Comparison of ENCODE assay signal across 1 cellular context in the genomic region with DNA sequence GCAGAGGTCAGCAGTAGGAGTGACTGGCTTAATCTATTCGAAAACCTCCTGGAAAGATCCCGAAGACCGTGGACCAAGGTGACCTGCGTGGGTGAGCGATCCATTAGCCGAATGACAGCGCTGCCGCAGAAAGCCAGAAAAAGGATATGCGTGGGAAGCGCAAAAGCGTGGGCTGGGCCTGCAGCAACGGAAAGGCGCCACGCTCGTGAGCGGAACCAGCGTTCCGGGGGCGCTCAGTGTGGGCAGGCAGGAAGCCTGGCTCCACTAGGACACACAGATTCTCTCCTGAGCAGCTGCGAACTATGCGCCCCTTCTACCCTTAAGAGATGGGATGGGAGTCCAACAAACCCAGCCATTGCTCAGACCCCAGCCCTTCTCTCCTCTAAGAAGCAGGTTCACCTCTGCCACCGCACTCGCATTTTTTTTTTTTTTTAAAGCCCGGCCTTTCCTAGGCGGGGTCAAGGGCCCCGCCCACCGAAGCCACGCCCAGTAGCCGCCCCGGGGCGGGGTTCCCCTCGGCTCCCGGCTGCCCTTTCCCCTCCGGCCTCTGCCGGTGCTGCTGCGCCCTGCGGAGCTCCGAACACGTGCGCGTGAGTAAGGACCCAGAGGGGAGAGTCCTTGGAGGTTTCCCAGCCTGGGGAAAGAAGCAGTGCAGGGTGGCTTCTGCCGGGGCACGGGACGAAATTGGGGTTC.
TF ChIP-seq lines count a peak whose summit lies in the region.

No MANE protein-coding gene starts in this region.

TF ChIP-seq in HepG2, 621 proteins besides CTCF, POLR2A, EP300 and RAD21 (continued from another document and continues in another):
- TF ChIP-seq SSRP1 (CRISPR knock-in tag; IDR thresholded peaks at IDR 0.05) (no peak), NBN (conservative IDR thresholded peaks at IDR 0.05) (no peak), ARHGAP35 (CRISPR knock-in tag; IDR thresholded peaks at IDR 0.05; ENCODE audit: borderline replicate concordance) (no peak), RXRB (CRISPR knock-in tag; IDR thresholded peaks at IDR 0.05; ENCODE audit: borderline replicate concordance) (peak; percentile 46; the same call in 1 of the 2 replicates), KLF16 (CRISPR knock-in tag; IDR thresholded peaks at IDR 0.05) (peak in 1 of 2 experiments; percentile 77; a peak in 2 of 4 replicates), SMAD1 (CRISPR knock-in tag; IDR thresholded peaks at IDR 0.05; ENCODE audit: borderline replicate concordance, low read depth) (no peak), ZNF441 (CRISPR knock-in tag; IDR thresholded peaks at IDR 0.05; ENCODE audit: borderline replicate concordance) (peak; percentile 29; the same call in 1 of the 2 replicates), HOXD1 (CRISPR knock-in tag; IDR thresholded peaks at IDR 0.05) (no peak), SIX1 (CRISPR knock-in tag; IDR thresholded peaks at IDR 0.05; ENCODE audit: borderline replicate concordance) (peak; percentile 41; the same call in 1 of the 2 replicates), ZNF773 (CRISPR knock-in tag; IDR thresholded peaks at IDR 0.05; ENCODE audit: borderline replicate concordance) (no peak), REPIN1 (CRISPR knock-in tag; IDR thresholded peaks at IDR 0.05; ENCODE audit: borderline replicate concordance, low read depth) (peak; percentile 75), HNRNPUL1 (IDR thresholded peaks at IDR 0.05; ENCODE audit: low read depth, low read length) (no peak), CCAR2 (optimal IDR thresholded peaks at IDR 0.05; ENCODE audit: low read depth, low read length) (no peak), MEIS2 (CRISPR knock-in tag; IDR thresholded peaks at IDR 0.05) (no peak), FLYWCH1 (CRISPR knock-in tag; IDR thresholded peaks at IDR 0.05) (no peak), ZNF652 (CRISPR knock-in tag; IDR thresholded peaks at IDR 0.05; ENCODE audit: borderline replicate concordance, low read depth) (no peak), ZNF12 (CRISPR knock-in tag; IDR thresholded peaks at IDR 0.05) (0 out of 2 replicates have a peak, but pooled peaks have one; percentile 31), ZNF83 (CRISPR knock-in tag; IDR thresholded peaks at IDR 0.05; ENCODE audit: borderline replicate concordance) (no peak), NPAS2 (CRISPR knock-in tag; IDR thresholded peaks at IDR 0.05; ENCODE audit: borderline replicate concordance) (no peak)
- TF ChIP-seq, protein P1, sequence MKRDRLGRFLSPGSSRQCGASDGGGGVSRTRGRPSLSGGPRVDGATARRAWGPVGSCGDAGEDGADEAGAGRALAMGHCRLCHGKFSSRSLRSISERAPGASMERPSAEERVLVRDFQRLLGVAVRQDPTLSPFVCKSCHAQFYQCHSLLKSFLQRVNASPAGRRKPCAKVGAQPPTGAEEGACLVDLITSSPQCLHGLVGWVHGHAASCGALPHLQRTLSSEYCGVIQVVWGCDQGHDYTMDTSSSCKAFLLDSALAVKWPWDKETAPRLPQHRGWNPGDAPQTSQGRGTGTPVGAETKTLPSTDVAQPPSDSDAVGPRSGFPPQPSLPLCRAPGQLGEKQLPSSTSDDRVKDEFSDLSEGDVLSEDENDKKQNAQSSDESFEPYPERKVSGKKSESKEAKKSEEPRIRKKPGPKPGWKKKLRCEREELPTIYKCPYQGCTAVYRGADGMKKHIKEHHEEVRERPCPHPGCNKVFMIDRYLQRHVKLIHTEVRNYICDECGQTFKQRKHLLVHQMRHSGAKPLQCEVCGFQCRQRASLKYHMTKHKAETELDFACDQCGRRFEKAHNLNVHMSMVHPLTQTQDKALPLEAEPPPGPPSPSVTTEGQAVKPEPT (CRISPR knock-in tag; IDR thresholded peaks at IDR 0.05; ENCODE audit: low read depth): no peak
- TF ChIP-seq, protein P2, sequence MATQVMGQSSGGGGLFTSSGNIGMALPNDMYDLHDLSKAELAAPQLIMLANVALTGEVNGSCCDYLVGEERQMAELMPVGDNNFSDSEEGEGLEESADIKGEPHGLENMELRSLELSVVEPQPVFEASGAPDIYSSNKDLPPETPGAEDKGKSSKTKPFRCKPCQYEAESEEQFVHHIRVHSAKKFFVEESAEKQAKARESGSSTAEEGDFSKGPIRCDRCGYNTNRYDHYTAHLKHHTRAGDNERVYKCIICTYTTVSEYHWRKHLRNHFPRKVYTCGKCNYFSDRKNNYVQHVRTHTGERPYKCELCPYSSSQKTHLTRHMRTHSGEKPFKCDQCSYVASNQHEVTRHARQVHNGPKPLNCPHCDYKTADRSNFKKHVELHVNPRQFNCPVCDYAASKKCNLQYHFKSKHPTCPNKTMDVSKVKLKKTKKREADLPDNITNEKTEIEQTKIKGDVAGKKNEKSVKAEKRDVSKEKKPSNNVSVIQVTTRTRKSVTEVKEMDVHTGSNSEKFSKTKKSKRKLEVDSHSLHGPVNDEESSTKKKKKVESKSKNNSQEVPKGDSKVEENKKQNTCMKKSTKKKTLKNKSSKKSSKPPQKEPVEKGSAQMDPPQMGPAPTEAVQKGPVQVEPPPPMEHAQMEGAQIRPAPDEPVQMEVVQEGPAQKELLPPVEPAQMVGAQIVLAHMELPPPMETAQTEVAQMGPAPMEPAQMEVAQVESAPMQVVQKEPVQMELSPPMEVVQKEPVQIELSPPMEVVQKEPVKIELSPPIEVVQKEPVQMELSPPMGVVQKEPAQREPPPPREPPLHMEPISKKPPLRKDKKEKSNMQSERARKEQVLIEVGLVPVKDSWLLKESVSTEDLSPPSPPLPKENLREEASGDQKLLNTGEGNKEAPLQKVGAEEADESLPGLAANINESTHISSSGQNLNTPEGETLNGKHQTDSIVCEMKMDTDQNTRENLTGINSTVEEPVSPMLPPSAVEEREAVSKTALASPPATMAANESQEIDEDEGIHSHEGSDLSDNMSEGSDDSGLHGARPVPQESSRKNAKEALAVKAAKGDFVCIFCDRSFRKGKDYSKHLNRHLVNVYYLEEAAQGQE (IDR thresholded peaks at IDR 0.05; ENCODE audit: borderline replicate concordance in 1 of 2, low read depth in 1 of 2, low read length in 2 of 2): peak in 1 of 2 experiments; percentile 80; a peak in 2 of 4 replicates
- TF ChIP-seq, protein P3, sequence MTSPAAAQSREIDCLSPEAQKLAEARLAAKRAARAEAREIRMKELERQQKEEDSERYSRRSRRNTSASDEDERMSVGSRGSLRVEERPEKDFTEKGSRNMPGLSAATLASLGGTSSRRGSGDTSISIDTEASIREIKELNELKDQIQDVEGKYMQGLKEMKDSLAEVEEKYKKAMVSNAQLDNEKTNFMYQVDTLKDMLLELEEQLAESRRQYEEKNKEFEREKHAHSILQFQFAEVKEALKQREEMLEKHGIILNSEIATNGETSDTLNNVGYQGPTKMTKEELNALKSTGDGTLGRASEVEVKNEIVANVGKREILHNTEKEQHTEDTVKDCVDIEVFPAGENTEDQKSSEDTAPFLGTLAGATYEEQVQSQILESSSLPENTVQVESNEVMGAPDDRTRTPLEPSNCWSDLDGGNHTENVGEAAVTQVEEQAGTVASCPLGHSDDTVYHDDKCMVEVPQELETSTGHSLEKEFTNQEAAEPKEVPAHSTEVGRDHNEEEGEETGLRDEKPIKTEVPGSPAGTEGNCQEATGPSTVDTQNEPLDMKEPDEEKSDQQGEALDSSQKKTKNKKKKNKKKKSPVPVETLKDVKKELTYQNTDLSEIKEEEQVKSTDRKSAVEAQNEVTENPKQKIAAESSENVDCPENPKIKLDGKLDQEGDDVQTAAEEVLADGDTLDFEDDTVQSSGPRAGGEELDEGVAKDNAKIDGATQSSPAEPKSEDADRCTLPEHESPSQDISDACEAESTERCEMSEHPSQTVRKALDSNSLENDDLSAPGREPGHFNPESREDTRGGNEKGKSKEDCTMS (CRISPR knock-in tag; conservative IDR thresholded peaks at IDR 0.05): no peak
- TF ChIP-seq, protein P4, sequence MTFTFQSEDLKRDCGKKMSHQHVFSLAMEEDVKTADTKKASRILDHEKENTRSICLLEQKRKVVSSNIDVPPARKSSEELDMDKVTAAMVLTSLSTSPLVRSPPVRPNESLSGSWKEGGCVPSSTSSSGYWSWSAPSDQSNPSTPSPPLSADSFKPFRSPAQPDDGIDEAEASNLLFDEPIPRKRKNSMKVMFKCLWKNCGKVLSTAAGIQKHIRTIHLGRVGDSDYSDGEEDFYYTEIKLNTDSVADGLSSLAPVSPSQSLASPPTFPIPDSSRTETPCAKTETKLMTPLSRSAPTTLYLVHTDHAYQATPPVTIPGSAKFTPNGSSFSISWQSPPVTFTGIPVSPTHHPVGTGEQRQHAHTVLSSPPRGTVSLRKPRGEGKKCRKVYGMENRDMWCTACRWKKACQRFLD (CRISPR knock-in tag; IDR thresholded peaks at IDR 0.05; ENCODE audit: borderline replicate concordance): peak; percentile 52; the same call in 1 of the 2 replicates
- TF ChIP-seq, protein P5, sequence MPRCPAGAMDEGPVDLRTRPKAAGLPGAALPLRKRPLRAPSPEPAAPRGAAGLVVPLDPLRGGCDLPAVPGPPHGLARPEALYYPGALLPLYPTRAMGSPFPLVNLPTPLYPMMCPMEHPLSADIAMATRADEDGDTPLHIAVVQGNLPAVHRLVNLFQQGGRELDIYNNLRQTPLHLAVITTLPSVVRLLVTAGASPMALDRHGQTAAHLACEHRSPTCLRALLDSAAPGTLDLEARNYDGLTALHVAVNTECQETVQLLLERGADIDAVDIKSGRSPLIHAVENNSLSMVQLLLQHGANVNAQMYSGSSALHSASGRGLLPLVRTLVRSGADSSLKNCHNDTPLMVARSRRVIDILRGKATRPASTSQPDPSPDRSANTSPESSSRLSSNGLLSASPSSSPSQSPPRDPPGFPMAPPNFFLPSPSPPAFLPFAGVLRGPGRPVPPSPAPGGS (CRISPR knock-in tag; IDR thresholded peaks at IDR 0.05): no peak
- TF ChIP-seq, protein P6, sequence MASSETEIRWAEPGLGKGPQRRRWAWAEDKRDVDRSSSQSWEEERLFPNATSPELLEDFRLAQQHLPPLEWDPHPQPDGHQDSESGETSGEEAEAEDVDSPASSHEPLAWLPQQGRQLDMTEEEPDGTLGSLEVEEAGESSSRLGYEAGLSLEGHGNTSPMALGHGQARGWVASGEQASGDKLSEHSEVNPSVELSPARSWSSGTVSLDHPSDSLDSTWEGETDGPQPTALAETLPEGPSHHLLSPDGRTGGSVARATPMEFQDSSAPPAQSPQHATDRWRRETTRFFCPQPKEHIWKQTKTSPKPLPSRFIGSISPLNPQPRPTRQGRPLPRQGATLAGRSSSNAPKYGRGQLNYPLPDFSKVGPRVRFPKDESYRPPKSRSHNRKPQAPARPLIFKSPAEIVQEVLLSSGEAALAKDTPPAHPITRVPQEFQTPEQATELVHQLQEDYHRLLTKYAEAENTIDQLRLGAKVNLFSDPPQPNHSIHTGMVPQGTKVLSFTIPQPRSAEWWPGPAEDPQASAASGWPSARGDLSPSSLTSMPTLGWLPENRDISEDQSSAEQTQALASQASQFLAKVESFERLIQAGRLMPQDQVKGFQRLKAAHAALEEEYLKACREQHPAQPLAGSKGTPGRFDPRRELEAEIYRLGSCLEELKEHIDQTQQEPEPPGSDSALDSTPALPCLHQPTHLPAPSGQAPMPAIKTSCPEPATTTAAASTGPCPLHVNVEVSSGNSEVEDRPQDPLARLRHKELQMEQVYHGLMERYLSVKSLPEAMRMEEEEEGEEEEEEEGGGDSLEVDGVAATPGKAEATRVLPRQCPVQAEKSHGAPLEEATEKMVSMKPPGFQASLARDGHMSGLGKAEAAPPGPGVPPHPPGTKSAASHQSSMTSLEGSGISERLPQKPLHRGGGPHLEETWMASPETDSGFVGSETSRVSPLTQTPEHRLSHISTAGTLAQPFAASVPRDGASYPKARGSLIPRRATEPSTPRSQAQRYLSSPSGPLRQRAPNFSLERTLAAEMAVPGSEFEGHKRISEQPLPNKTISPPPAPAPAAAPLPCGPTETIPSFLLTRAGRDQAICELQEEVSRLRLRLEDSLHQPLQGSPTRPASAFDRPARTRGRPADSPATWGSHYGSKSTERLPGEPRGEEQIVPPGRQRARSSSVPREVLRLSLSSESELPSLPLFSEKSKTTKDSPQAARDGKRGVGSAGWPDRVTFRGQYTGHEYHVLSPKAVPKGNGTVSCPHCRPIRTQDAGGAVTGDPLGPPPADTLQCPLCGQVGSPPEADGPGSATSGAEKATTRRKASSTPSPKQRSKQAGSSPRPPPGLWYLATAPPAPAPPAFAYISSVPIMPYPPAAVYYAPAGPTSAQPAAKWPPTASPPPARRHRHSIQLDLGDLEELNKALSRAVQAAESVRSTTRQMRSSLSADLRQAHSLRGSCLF (CRISPR knock-in tag; IDR thresholded peaks at IDR 0.05; ENCODE audit: borderline replicate concordance): peak; percentile 34; the same call in 1 of the 2 replicates
- TF ChIP-seq, protein P7, sequence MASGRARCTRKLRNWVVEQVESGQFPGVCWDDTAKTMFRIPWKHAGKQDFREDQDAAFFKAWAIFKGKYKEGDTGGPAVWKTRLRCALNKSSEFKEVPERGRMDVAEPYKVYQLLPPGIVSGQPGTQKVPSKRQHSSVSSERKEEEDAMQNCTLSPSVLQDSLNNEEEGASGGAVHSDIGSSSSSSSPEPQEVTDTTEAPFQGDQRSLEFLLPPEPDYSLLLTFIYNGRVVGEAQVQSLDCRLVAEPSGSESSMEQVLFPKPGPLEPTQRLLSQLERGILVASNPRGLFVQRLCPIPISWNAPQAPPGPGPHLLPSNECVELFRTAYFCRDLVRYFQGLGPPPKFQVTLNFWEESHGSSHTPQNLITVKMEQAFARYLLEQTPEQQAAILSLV (CRISPR knock-in tag; IDR thresholded peaks at IDR 0.05; ENCODE audit: borderline replicate concordance): 0 out of 2 replicates have a peak, but pooled peaks have one; percentile 45
- TF ChIP-seq, protein P8, sequence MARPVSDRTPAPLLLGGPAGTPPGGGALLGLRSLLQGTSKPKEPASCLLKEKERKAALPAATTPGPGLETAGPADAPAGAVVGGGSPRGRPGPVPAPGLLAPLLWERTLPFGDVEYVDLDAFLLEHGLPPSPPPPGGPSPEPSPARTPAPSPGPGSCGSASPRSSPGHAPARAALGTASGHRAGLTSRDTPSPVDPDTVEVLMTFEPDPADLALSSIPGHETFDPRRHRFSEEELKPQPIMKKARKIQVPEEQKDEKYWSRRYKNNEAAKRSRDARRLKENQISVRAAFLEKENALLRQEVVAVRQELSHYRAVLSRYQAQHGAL (CRISPR knock-in tag; IDR thresholded peaks at IDR 0.05; ENCODE audit: not compliant biosample characterization): peak; percentile 40
